8 cellular contexts compared by ENCODE assay signal in the genomic region with DNA sequence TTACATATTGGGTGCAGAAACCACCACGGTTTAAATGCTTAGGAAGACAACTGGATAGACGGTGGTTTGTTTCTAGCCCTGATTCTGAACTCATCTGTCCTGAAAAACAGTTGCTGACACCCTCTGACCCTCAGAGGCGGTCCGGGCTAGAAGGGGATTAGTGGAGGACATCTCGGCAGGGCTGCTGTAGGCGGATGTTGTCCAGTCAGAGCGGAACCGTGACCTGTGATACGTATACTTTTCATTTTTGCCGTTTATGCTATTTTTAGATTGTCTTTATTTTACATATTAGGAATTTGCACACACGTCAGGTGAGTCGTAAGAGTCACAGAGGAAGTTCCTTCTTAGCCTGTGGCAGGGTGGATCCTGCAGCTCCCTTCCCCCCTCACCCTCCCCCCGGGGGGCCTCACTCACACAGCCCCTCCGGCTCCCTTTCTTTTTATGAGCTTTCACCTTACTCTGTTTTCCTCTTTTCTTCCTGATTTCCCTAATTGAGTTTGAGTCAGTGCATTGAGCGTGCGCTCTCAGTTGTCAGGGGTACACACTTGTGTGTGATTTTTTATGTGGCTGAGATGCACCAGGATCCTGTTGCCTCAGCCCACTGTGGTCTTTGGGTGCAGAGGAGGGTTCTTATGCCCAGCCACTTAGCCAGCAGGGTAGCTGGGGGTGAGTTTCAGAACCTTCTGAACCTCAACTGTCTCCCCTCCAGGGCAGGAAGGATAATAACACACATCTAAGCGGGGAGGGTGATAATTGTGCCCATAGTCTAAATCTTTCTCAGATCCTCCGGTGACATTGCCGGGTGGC.
A peak's percentile ranks its signal among the peaks of the same experiment; 100 is the strongest.
DNase-seq lines count a peak whose midpoint lies in the region; ATAC-seq and TF ChIP-seq lines count a peak whose summit lies in the region.

No MANE protein-coding gene starts in this region.

- no TSS peak for BruUV-seq in A673 (replicated peaks; lab: Mats Ljungman, UMichigan)

- H3K27ac Mint-ChIP-seq in activated T-cell treated with anti-CD3 and anti-CD28 coated beads, Interleukin-2, amount 50 U/mL, for 72 hours: peak overlapping the region; percentile 34

- H3K4me3 Mint-ChIP-seq in activated T-cell treated with anti-CD3 and anti-CD28 coated beads, Interleukin-2, amount 50 U/mL, for 72 hours: peak overlapping the region; percentile 57 to 83

- intact Hi-C loops in A673 (cut with micrococcal nuclease; ENCODE audit: unreplicated experiment): no loop called here

- peak overlapping the region; percentile 75 for H3K27ac ChIP-seq in neutrophil
- H3K27ac ChIP-seq in A673 (ENCODE audit: low read depth, low read length, poor library complexity, severe bottlenecking): no peak overlapping the region

- H3K27me3 Mint-ChIP-seq in activated T-cell treated with anti-CD3 and anti-CD28 coated beads, Interleukin-2, amount 50 U/mL, for 72 hours (ENCODE audit: low read depth): no peaks in the 10 kb centered on the region

- POLR2A ChIA-PET in A673 (lab: Charles Lee; ENCODE audit: low non-redundant PET): no interaction called here

- peak; percentile 45 to 47 for DNase-seq in activated T-cell treated with anti-CD3 and anti-CD28 coated beads, Interleukin-2, amount 50 U/mL, for 72 hours
- DNase-seq in A673 (ENCODE audit: low spot score) (no peak), islet precursor cell (no peak)

- H3K27me3 ChIP-seq in neutrophil (no peaks in the 10 kb centered on the region), A673 (replicated peaks; ENCODE audit: insufficient read depth, low read depth, low read length, poor library complexity) (no peaks in the 10 kb centered on the region)

- H3K4me1 Mint-ChIP-seq in activated T-cell treated with anti-CD3 and anti-CD28 coated beads, Interleukin-2, amount 50 U/mL, for 72 hours (ENCODE audit: low read depth): peaks cover 77% of the 10 kb centered on the region

- H3K9me3 Mint-ChIP-seq in activated T-cell treated with anti-CD3 and anti-CD28 coated beads, Interleukin-2, amount 50 U/mL, for 72 hours: no peaks in the 10 kb centered on the region

- H3K36me3 Mint-ChIP-seq in activated T-cell treated with anti-CD3 and anti-CD28 coated beads, Interleukin-2, amount 50 U/mL, for 72 hours (ENCODE audit: insufficient read depth in 2 of 2): peaks cover 4 to 12% of the 10 kb centered on the region in 2 donors

- CTCF ChIA-PET in A673 (lab: Charles Lee): no interaction called here

- H3K4me1 ChIP-seq in neutrophil (ENCODE audit: control insufficient read depth in 1 of 2, insufficient read depth in 1 of 2, low read depth in 1 of 2, low read length in 1 of 2) (peaks cover 48 to 49% of the 10 kb centered on the region in 2 experiments), A673 (ENCODE audit: insufficient read depth, low read length, poor library complexity, severe bottlenecking) (peaks cover 28% of the 10 kb centered on the region)

- no peak for TF ChIP-seq CTCF in neutrophil (IDR thresholded peaks at IDR 0.05)
- no peak for TF ChIP-seq CTCF in A673 (conservative IDR thresholded peaks at IDR 0.05; ENCODE audit: low read depth, low read length)

- peak overlapping the region; percentile 37 to 43 for H3K4me3 ChIP-seq in neutrophil (ENCODE audit: low read depth in 1 of 2, low read length in 1 of 2)
- H3K4me3 ChIP-seq in A673 (ENCODE audit: low read depth, low read length, poor library complexity, severe bottlenecking): no peak overlapping the region

- no peaks in the 10 kb centered on the region for H3K9me3 ChIP-seq in neutrophil
- no peaks in the 10 kb centered on the region for H3K9me3 ChIP-seq in A673 (ENCODE audit: low read depth, low read length, poor library complexity, severe bottlenecking)

- ATAC-seq in GM18498 (IDR thresholded peaks at IDR 0.05; ENCODE audit: unreplicated experiment): peak; percentile 71
- ATAC-seq in HG03039 (IDR thresholded peaks at IDR 0.05; ENCODE audit: unreplicated experiment): peak; percentile 52
- peak; percentile 59 to 79 for ATAC-seq in activated T-cell treated with anti-CD3 and anti-CD28 coated beads, Interleukin-2, amount 50 U/mL, for 72 hours (replicated peaks in 1 of 2)
- no peak for ATAC-seq in HG03439 (IDR thresholded peaks at IDR 0.05; ENCODE audit: unreplicated experiment)
- no peak for ATAC-seq in GM21423 (IDR thresholded peaks at IDR 0.05; ENCODE audit: unreplicated experiment)

- H3K36me3 ChIP-seq in neutrophil: no peaks in the 10 kb centered on the region
- no peaks in the 10 kb centered on the region for H3K36me3 ChIP-seq in A673 (ENCODE audit: insufficient read depth, low read length, poor library complexity, severe bottlenecking)

Comparison
In these comparisons a context has a peak if more than half of its experiments do, and no peak if none do; other contexts are left out.
1. ATAC-seq: peak in GM18498 (single experiment), HG03039 (single experiment) and activated T-cell treated with anti-CD3 and anti-CD28 coated beads, Interleukin-2, amount 50 U/mL, for 72 hours (2 of 2); none in HG03439 (single experiment) and GM21423 (single experiment).
2. DNase-seq: peak in activated T-cell treated with anti-CD3 and anti-CD28 coated beads, Interleukin-2, amount 50 U/mL, for 72 hours (2 of 2); none in A673 (single experiment) and islet precursor cell (single experiment).